In the genomic region with DNA sequence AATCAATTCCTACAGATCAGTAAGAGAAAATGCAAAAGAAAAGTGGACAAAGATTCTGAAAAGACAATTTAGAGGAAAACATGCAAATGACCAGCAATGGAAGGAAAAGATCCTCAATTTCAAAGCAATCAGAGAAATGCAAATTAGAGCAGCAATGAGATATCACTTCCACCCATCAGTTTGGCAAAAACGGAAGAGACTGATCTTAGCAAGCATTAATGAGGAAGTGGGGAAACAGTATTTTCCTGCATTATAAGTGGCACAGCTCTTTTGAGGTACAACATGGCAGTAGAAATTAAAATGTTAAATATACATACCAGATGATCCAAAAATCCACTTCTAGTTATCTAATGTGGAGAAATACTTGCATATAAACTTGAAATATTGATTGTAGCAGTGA, we compare ENCODE assay signal across 14 cellular contexts.
"Had no signal": no experiment of that assay in that cellular context is flagged by ENCODE, and none has a peak within 500 bp of the region (broad histone marks: within the 10 kb centered on the region; RNA-seq: fewer than 3 reads in every experiment).

No MANE protein-coding gene starts in this region.

- H3K4me3 ChIP-seq: tibial nerve, vagina had no signal

- H3K9me3 ChIP-seq: vagina had no signal

- H3K27me3 ChIP-seq: tibial nerve, vagina had no signal

- H3K4me1 ChIP-seq: tibial nerve, vagina had no signal

- ATAC-seq: effector memory CD8-positive, alpha-beta T cell; natural killer cell treated with Interleukin-12 subunit alpha and Interleukin-12 subunit beta and Interleukin-15 and Interleukin-18, amount 100 ng/mL, for 72 hours; stimulated activated effector memory CD8-positive, alpha-beta T cell treated with anti-CD3 and anti-CD28 coated beads, Interleukin-12 subunit alpha, Interleukin-12 subunit beta, amount 100 ng/mL, for 72 hours had no signal

- H3K36me3 Mint-ChIP-seq: stimulated activated effector memory CD8-positive, alpha-beta T cell treated with anti-CD3 and anti-CD28 coated beads, Interleukin-12 subunit alpha, Interleukin-12 subunit beta, amount 100 ng/mL, for 72 hours had no signal

- H3K36me3 ChIP-seq: tibial nerve, vagina had no signal

- DNase-seq: activated CD4-positive, alpha-beta T cell treated with anti-CD3 and anti-CD28 coated beads, Interleukin-2, amount 50 U/mL, for 1 hour; activated CD4-positive, CD25-positive, alpha-beta regulatory T cell; activated naive CD4-positive, alpha-beta T cell treated with anti-CD3 and anti-CD28 coated beads, Interleukin-2, amount 50 U/mL, for 16 hours; dermis blood vessel endothelial cell; effector memory CD8-positive, alpha-beta T cell; foreskin melanocyte; head of caudate nucleus; immature natural killer cell; posterior cingulate gyrus; retina had no signal

- H3K27ac Mint-ChIP-seq: effector memory CD8-positive, alpha-beta T cell; immature natural killer cell; natural killer cell treated with Interleukin-12 subunit alpha and Interleukin-12 subunit beta and Interleukin-15 and Interleukin-18, amount 100 ng/mL, for 72 hours; stimulated activated effector memory CD8-positive, alpha-beta T cell treated with anti-CD3 and anti-CD28 coated beads, Interleukin-12 subunit alpha, Interleukin-12 subunit beta, amount 100 ng/mL, for 72 hours had no signal

- H3K27ac ChIP-seq: tibial nerve, vagina had no signal

- H3K4me3 Mint-ChIP-seq: effector memory CD8-positive, alpha-beta T cell; immature natural killer cell; natural killer cell treated with Interleukin-12 subunit alpha and Interleukin-12 subunit beta and Interleukin-15 and Interleukin-18, amount 100 ng/mL, for 72 hours; stimulated activated effector memory CD8-positive, alpha-beta T cell treated with anti-CD3 and anti-CD28 coated beads, Interleukin-12 subunit alpha, Interleukin-12 subunit beta, amount 100 ng/mL, for 72 hours had no signal

- H3K4me1 Mint-ChIP-seq: immature natural killer cell; stimulated activated effector memory CD8-positive, alpha-beta T cell treated with anti-CD3 and anti-CD28 coated beads, Interleukin-12 subunit alpha, Interleukin-12 subunit beta, amount 100 ng/mL, for 72 hours had no signal
